In genomic region chr12:49126852-49127763, GRCh38 we compare ENCODE assay signal across 1 cellular context.
TF ChIP-seq lines count a peak whose summit lies in the region.

No MANE protein-coding gene starts in this region.

TF ChIP-seq in HEK293, 187 proteins besides CTCF, POLR2A, EP300 and RAD21 (continued from another document and continues in another):
- no peak for TF ChIP-seq ZNF350 (tag by site-specific recombination; IDR thresholded peaks at IDR 0.05)
- TF ChIP-seq, protein P1, sequence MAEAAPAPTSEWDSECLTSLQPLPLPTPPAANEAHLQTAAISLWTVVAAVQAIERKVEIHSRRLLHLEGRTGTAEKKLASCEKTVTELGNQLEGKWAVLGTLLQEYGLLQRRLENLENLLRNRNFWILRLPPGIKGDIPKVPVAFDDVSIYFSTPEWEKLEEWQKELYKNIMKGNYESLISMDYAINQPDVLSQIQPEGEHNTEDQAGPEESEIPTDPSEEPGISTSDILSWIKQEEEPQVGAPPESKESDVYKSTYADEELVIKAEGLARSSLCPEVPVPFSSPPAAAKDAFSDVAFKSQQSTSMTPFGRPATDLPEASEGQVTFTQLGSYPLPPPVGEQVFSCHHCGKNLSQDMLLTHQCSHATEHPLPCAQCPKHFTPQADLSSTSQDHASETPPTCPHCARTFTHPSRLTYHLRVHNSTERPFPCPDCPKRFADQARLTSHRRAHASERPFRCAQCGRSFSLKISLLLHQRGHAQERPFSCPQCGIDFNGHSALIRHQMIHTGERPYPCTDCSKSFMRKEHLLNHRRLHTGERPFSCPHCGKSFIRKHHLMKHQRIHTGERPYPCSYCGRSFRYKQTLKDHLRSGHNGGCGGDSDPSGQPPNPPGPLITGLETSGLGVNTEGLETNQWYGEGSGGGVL (tag by site-specific recombination; IDR thresholded peaks at IDR 0.05): no peak
- TF ChIP-seq ZNF121 (tag by site-specific recombination; IDR thresholded peaks at IDR 0.05): no peak
- TF ChIP-seq ZNF23 (tag by site-specific recombination; IDR thresholded peaks at IDR 0.05; ENCODE audit: borderline replicate concordance): no peak
- TF ChIP-seq ZNF341 (tag by site-specific recombination; IDR thresholded peaks at IDR 0.05; ENCODE audit: low read depth): no peak
- no peak for TF ChIP-seq ZNF654 (tag by site-specific recombination; IDR thresholded peaks at IDR 0.05; ENCODE audit: low read depth)
- peak; percentile 73; the same call in 1 of the 2 replicates for TF ChIP-seq OSR2 (tag by site-specific recombination; IDR thresholded peaks at IDR 0.05)
- no peak for TF ChIP-seq ZNF488 (tag by site-specific recombination; IDR thresholded peaks at IDR 0.05)
- TF ChIP-seq ZNF555 (tag by site-specific recombination; conservative IDR thresholded peaks at IDR 0.05): no peak
- TF ChIP-seq ZNF302 (tag by site-specific recombination; IDR thresholded peaks at IDR 0.05; ENCODE audit: low read depth): no peak
- 0 out of 2 replicates have a peak, but pooled peaks have one; percentile 47 for TF ChIP-seq PRDM1 (tag by site-specific recombination; IDR thresholded peaks at IDR 0.05)
- TF ChIP-seq, protein P2, sequence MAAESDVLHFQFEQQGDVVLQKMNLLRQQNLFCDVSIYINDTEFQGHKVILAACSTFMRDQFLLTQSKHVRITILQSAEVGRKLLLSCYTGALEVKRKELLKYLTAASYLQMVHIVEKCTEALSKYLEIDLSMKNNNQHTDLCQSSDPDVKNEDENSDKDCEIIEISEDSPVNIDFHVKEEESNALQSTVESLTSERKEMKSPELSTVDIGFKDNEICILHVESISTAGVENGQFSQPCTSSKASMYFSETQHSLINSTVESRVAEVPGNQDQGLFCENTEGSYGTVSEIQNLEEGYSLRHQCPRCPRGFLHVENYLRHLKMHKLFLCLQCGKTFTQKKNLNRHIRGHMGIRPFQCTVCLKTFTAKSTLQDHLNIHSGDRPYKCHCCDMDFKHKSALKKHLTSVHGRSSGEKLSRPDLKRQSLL (tag by site-specific recombination; IDR thresholded peaks at IDR 0.05): 0 out of 2 replicates have a peak, but pooled peaks have one; percentile 10
- no peak; the same call in 1 of the 2 replicates for TF ChIP-seq SP7 (tag by site-specific recombination; IDR thresholded peaks at IDR 0.05)
- TF ChIP-seq ZXDB (tag by site-specific recombination; IDR thresholded peaks at IDR 0.05): 0 out of 2 replicates have a peak, but pooled peaks have one; percentile 25
- TF ChIP-seq ZIC2 (tag by site-specific recombination; IDR thresholded peaks at IDR 0.05): no peak
- TF ChIP-seq GLIS2 (tag by site-specific recombination; IDR thresholded peaks at IDR 0.05): no peak
- TF ChIP-seq KLF8 (tag by site-specific recombination; IDR thresholded peaks at IDR 0.05): no peak
- no peak for TF ChIP-seq REST (tag by site-specific recombination; IDR thresholded peaks at IDR 0.05)
- TF ChIP-seq ZNF600 (tag by site-specific recombination; IDR thresholded peaks at IDR 0.05): peak; percentile 96
- no peak for TF ChIP-seq ZNF175 (tag by site-specific recombination; IDR thresholded peaks at IDR 0.05)
- no peak for TF ChIP-seq ZBTB1 (tag by site-specific recombination; IDR thresholded peaks at IDR 0.05)
- TF ChIP-seq ZNF112 (tag by site-specific recombination; IDR thresholded peaks at IDR 0.05): no peak
- TF ChIP-seq KLF1 (tag by site-specific recombination; IDR thresholded peaks at IDR 0.05): peak; percentile 64
- no peak for TF ChIP-seq SETDB1 (IDR thresholded peaks at IDR 0.05; ENCODE audit: insufficient read length, low read length)
- TF ChIP-seq ZNF530 (tag by site-specific recombination; IDR thresholded peaks at IDR 0.05; ENCODE audit: low read depth): no peak
- peak; percentile 12; the same call in 1 of the 2 replicates for TF ChIP-seq ZNF449 (tag by site-specific recombination; IDR thresholded peaks at IDR 0.05)
- no peak for TF ChIP-seq ZNF677 (tag by site-specific recombination; IDR thresholded peaks at IDR 0.05)
- no peak for TF ChIP-seq ZNF624 (tag by site-specific recombination; IDR thresholded peaks at IDR 0.05)
- TF ChIP-seq ZBTB21 (tag by site-specific recombination; IDR thresholded peaks at IDR 0.05): no peak
- TF ChIP-seq PATZ1 (tag by site-specific recombination; IDR thresholded peaks at IDR 0.05): no peak
- TF ChIP-seq MEIS1 (CRISPR knock-in tag; IDR thresholded peaks at IDR 0.05; ENCODE audit: borderline replicate concordance): no peak
- TF ChIP-seq GFI1B (tag by site-specific recombination; IDR thresholded peaks at IDR 0.05): peak; percentile 81
- TF ChIP-seq, protein P3, sequence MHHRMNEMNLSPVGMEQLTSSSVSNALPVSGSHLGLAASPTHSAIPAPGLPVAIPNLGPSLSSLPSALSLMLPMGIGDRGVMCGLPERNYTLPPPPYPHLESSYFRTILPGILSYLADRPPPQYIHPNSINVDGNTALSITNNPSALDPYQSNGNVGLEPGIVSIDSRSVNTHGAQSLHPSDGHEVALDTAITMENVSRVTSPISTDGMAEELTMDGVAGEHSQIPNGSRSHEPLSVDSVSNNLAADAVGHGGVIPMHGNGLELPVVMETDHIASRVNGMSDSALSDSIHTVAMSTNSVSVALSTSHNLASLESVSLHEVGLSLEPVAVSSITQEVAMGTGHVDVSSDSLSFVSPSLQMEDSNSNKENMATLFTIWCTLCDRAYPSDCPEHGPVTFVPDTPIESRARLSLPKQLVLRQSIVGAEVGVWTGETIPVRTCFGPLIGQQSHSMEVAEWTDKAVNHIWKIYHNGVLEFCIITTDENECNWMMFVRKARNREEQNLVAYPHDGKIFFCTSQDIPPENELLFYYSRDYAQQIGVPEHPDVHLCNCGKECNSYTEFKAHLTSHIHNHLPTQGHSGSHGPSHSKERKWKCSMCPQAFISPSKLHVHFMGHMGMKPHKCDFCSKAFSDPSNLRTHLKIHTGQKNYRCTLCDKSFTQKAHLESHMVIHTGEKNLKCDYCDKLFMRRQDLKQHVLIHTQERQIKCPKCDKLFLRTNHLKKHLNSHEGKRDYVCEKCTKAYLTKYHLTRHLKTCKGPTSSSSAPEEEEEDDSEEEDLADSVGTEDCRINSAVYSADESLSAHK (tag by site-specific recombination; IDR thresholded peaks at IDR 0.05): peak; percentile 81
- TF ChIP-seq ZNF518A (tag by site-specific recombination; conservative IDR thresholded peaks at IDR 0.05; ENCODE audit: low read depth): no peak
- no peak for TF ChIP-seq ZNF610 (tag by site-specific recombination; IDR thresholded peaks at IDR 0.05; ENCODE audit: borderline replicate concordance)
- TF ChIP-seq ZNF394 (tag by site-specific recombination; IDR thresholded peaks at IDR 0.05; ENCODE audit: borderline replicate concordance): no peak
- peak; percentile 48; the same call in 1 of the 2 replicates for TF ChIP-seq ZNF324 (tag by site-specific recombination; IDR thresholded peaks at IDR 0.05)
- TF ChIP-seq ZNF571 (tag by site-specific recombination; IDR thresholded peaks at IDR 0.05): no peak
- no peak for TF ChIP-seq ZNF433 (tag by site-specific recombination; IDR thresholded peaks at IDR 0.05; ENCODE audit: low read depth)
- no peak for TF ChIP-seq ZNF292 (tag by site-specific recombination; IDR thresholded peaks at IDR 0.05; ENCODE audit: borderline replicate concordance, low read depth)
- peak; percentile 56; the same call in 1 of the 2 replicates for TF ChIP-seq ZNF501 (tag by site-specific recombination; IDR thresholded peaks at IDR 0.05)
- TF ChIP-seq ZNF10 (tag by site-specific recombination; IDR thresholded peaks at IDR 0.05): no peak
- no peak for TF ChIP-seq ZNF155 (tag by site-specific recombination; IDR thresholded peaks at IDR 0.05)
- TF ChIP-seq ZNF335 (tag by site-specific recombination; conservative IDR thresholded peaks at IDR 0.05): no peak
- peak; percentile 15; the same call in 1 of the 2 replicates for TF ChIP-seq ZNF24 (tag by site-specific recombination; IDR thresholded peaks at IDR 0.05)
- no peak for TF ChIP-seq YY2 (tag by site-specific recombination; IDR thresholded peaks at IDR 0.05)
- no peak for TF ChIP-seq ZNF132 (tag by site-specific recombination; IDR thresholded peaks at IDR 0.05; ENCODE audit: borderline replicate concordance)
- TF ChIP-seq SALL2 (tag by site-specific recombination; IDR thresholded peaks at IDR 0.05; ENCODE audit: borderline replicate concordance): no peak
- no peak for TF ChIP-seq ZNF707 (tag by site-specific recombination; IDR thresholded peaks at IDR 0.05)
- TF ChIP-seq KLF9 (tag by site-specific recombination; IDR thresholded peaks at IDR 0.05; ENCODE audit: low read depth): no peak
